1 cellular context compared by ENCODE assay signal in genomic region chr6:122426597-122426996, GRCh38.
TF ChIP-seq lines count a peak whose summit lies in the region.

No MANE protein-coding gene starts in this region.

TF ChIP-seq in IMR-90, 13 proteins besides CTCF, POLR2A, EP300 and RAD21:
- TF ChIP-seq SMC3 (IDR thresholded peaks at IDR 0.05; ENCODE audit: low read depth, low read length) (no peak), MAZ (IDR thresholded peaks at IDR 0.05; ENCODE audit: borderline replicate concordance, low read depth, low read length) (no peak), NFE2L2 (IDR thresholded peaks at IDR 0.05; ENCODE audit: low read depth, low read length) (no peak), MXI1 (IDR thresholded peaks at IDR 0.05; ENCODE audit: borderline replicate concordance, low read depth, low read length) (no peak), CEBPB (IDR thresholded peaks at IDR 0.05; ENCODE audit: low read depth, low read length) (no peak), USF2 (IDR thresholded peaks at IDR 0.05; ENCODE audit: low read depth, low read length) (no peak), MAFK (IDR thresholded peaks at IDR 0.05; ENCODE audit: low read depth, low read length) (no peak)
- TF ChIP-seq, protein P1, sequence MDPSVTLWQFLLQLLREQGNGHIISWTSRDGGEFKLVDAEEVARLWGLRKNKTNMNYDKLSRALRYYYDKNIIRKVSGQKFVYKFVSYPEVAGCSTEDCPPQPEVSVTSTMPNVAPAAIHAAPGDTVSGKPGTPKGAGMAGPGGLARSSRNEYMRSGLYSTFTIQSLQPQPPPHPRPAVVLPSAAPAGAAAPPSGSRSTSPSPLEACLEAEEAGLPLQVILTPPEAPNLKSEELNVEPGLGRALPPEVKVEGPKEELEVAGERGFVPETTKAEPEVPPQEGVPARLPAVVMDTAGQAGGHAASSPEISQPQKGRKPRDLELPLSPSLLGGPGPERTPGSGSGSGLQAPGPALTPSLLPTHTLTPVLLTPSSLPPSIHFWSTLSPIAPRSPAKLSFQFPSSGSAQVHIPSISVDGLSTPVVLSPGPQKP (IDR thresholded peaks at IDR 0.05; ENCODE audit: borderline replicate concordance, low read depth, low read length): no peak
